ENCODE assay signal across 8 cellular contexts in genomic region chr6:129491436-129491835, GRCh38.
DNase-seq lines count a peak whose midpoint lies in the region; ATAC-seq and TF ChIP-seq lines count a peak whose summit lies in the region.

No MANE protein-coding gene starts in this region.

- peak overlapping the region; percentile 93 for H3K27ac Mint-ChIP-seq in activated naive CD4-positive, alpha-beta T cell treated with anti-CD3 and anti-CD28 coated beads, Interleukin-2, amount 10 ng/mL, durations not matched to agents 7 days and 5 days

- H3K4me1 Mint-ChIP-seq in activated naive CD4-positive, alpha-beta T cell treated with anti-CD3 and anti-CD28 coated beads, Interleukin-2, amount 10 ng/mL, durations not matched to agents 7 days and 5 days: peaks cover 42% of the 10 kb centered on the region

- CTCF ChIA-PET in activated naive CD4-positive, alpha-beta T cell treated with anti-CD3 and anti-CD28 coated beads, Interleukin-2, amount 10 ng/mL, durations not matched to agents 7 days and 5 days (lab: Charles Lee): interaction anchor here (0.8 to 2.5 kb wide), 3 partner anchors 10 to 119 kb away, joined by 3 to 10 read pairs (median 3); no protein-coding TSS in a partner anchor

- H3K4me1 ChIP-seq in right cardiac atrium (ENCODE audit: control insufficient read depth, insufficient read depth, low read length) (peaks cover 7% of the 10 kb centered on the region), upper lobe of right lung (peaks cover 28% of the 10 kb centered on the region)

- WGBS in right cardiac atrium: 93% methylated on average over 6 of the region's 6 CpGs

- H3K36me3 ChIP-seq in upper lobe of right lung: peaks cover 9% of the 10 kb centered on the region

- H3K4me3 ChIP-seq in right cardiac atrium (ENCODE audit: low read length) (no peak overlapping the region), upper lobe of right lung (no peak overlapping the region)

- H3K4me3 Mint-ChIP-seq in activated naive CD4-positive, alpha-beta T cell treated with anti-CD3 and anti-CD28 coated beads, Interleukin-2, amount 10 ng/mL, durations not matched to agents 7 days and 5 days: no peak overlapping the region

- H3K9me3 ChIP-seq in right cardiac atrium (ENCODE audit: control insufficient read depth, low read length) (no peaks in the 10 kb centered on the region), upper lobe of right lung (no peaks in the 10 kb centered on the region)

- H3K27me3 ChIP-seq in right cardiac atrium (ENCODE audit: control insufficient read depth, insufficient read depth): no peaks in the 10 kb centered on the region
- no peaks in the 10 kb centered on the region for H3K27me3 ChIP-seq in upper lobe of right lung

- no peaks in the 10 kb centered on the region for H3K36me3 Mint-ChIP-seq in activated naive CD4-positive, alpha-beta T cell treated with anti-CD3 and anti-CD28 coated beads, Interleukin-2, amount 10 ng/mL, durations not matched to agents 7 days and 5 days

- DNase-seq in activated naive CD4-positive, alpha-beta T cell treated with anti-CD3 and anti-CD28 coated beads, Interleukin-2, amount 10 ng/mL, durations not matched to agents 7 days and 5 days: no peak
- no peak for DNase-seq in activated naive CD4-positive, alpha-beta T cell (lab: John Stamatoyannopoulos, UW)
- no peak for DNase-seq in right cardiac atrium
- DNase-seq in upper lobe of right lung: no peak
- DNase-seq in retina: no peak
- DNase-seq in AG08395 (ENCODE audit: low spot score): no peak
- no peak for DNase-seq in LoVo (ENCODE audit: low spot score)

- no peak for TF ChIP-seq CTCF in upper lobe of right lung (IDR thresholded peaks at IDR 0.05)

- no peaks in the 10 kb centered on the region for H3K27me3 Mint-ChIP-seq in activated naive CD4-positive, alpha-beta T cell treated with anti-CD3 and anti-CD28 coated beads, Interleukin-2, amount 10 ng/mL, durations not matched to agents 7 days and 5 days

- H3K27ac ChIP-seq in right cardiac atrium (ENCODE audit: low read length) (peak overlapping the region; percentile 37), upper lobe of right lung (peak overlapping the region; percentile 92)

- intact Hi-C loops in right cardiac atrium (cut with DNase I): no loop called here
- intact Hi-C loops in upper lobe of right lung (cut with DNase I): no loop called here

- ATAC-seq in SK-N-SH treated with all-trans-retinoic acid at 6 μM for 48 hours: peak; percentile 51
- ATAC-seq in right cardiac atrium: peak in 1 of 2 donors; percentile 39
- ATAC-seq in upper lobe of right lung: peak; percentile 23

- no peaks in the 10 kb centered on the region for H3K9me3 Mint-ChIP-seq in activated naive CD4-positive, alpha-beta T cell treated with anti-CD3 and anti-CD28 coated beads, Interleukin-2, amount 10 ng/mL, durations not matched to agents 7 days and 5 days

TF ChIP-seq in SK-N-SH treated with all-trans-retinoic acid at 6 μM for 48 hours, 23 proteins besides CTCF, POLR2A, EP300 and RAD21:
- no peak for TF ChIP-seq ZNF70 (CRISPR knock-in tag; IDR thresholded peaks at IDR 0.05)
- TF ChIP-seq GLIS3 (CRISPR knock-in tag; IDR thresholded peaks at IDR 0.05): no peak
- no peak for TF ChIP-seq ZNF565 (CRISPR knock-in tag; conservative IDR thresholded peaks at IDR 0.05; ENCODE audit: low read depth)
- TF ChIP-seq TCF4 (CRISPR knock-in tag; IDR thresholded peaks at IDR 0.05; ENCODE audit: borderline replicate concordance): no peak
